In the genomic region with DNA sequence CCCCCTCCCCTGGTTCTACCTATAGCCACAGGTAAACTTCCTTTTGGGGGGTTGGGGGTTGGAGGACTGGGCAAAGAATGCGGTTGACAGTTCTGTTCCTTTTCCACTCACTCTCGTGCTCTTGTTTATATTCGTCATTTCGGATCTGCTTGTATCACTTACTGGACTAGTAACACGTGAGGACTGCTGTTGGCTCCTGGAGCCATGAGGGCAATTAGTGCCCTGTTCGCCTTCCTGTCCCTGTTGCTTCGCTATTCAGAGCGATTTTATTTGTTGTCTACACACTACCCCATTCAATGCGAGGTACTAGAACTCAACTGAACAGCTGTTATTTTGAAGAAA, we compare ENCODE assay signal across 1 cellular context.
TF ChIP-seq lines count a peak whose summit lies in the region.

No MANE protein-coding gene starts in this region.

TF ChIP-seq in GM23338, 12 proteins besides CTCF, POLR2A, EP300 and RAD21 (continued from another document):
- TF ChIP-seq POLR2AphosphoS5 (IDR thresholded peaks at IDR 0.05; ENCODE audit: low read depth) (no peak), JUNB (IDR thresholded peaks at IDR 0.05; ENCODE audit: unreplicated experiment) (no peak), CREB1 (CRISPR knock-in tag; IDR thresholded peaks at IDR 0.05; ENCODE audit: low read depth) (no peak), NANOG (IDR thresholded peaks at IDR 0.05; ENCODE audit: borderline replicate concordance) (no peak)
- TF ChIP-seq, protein P1, sequence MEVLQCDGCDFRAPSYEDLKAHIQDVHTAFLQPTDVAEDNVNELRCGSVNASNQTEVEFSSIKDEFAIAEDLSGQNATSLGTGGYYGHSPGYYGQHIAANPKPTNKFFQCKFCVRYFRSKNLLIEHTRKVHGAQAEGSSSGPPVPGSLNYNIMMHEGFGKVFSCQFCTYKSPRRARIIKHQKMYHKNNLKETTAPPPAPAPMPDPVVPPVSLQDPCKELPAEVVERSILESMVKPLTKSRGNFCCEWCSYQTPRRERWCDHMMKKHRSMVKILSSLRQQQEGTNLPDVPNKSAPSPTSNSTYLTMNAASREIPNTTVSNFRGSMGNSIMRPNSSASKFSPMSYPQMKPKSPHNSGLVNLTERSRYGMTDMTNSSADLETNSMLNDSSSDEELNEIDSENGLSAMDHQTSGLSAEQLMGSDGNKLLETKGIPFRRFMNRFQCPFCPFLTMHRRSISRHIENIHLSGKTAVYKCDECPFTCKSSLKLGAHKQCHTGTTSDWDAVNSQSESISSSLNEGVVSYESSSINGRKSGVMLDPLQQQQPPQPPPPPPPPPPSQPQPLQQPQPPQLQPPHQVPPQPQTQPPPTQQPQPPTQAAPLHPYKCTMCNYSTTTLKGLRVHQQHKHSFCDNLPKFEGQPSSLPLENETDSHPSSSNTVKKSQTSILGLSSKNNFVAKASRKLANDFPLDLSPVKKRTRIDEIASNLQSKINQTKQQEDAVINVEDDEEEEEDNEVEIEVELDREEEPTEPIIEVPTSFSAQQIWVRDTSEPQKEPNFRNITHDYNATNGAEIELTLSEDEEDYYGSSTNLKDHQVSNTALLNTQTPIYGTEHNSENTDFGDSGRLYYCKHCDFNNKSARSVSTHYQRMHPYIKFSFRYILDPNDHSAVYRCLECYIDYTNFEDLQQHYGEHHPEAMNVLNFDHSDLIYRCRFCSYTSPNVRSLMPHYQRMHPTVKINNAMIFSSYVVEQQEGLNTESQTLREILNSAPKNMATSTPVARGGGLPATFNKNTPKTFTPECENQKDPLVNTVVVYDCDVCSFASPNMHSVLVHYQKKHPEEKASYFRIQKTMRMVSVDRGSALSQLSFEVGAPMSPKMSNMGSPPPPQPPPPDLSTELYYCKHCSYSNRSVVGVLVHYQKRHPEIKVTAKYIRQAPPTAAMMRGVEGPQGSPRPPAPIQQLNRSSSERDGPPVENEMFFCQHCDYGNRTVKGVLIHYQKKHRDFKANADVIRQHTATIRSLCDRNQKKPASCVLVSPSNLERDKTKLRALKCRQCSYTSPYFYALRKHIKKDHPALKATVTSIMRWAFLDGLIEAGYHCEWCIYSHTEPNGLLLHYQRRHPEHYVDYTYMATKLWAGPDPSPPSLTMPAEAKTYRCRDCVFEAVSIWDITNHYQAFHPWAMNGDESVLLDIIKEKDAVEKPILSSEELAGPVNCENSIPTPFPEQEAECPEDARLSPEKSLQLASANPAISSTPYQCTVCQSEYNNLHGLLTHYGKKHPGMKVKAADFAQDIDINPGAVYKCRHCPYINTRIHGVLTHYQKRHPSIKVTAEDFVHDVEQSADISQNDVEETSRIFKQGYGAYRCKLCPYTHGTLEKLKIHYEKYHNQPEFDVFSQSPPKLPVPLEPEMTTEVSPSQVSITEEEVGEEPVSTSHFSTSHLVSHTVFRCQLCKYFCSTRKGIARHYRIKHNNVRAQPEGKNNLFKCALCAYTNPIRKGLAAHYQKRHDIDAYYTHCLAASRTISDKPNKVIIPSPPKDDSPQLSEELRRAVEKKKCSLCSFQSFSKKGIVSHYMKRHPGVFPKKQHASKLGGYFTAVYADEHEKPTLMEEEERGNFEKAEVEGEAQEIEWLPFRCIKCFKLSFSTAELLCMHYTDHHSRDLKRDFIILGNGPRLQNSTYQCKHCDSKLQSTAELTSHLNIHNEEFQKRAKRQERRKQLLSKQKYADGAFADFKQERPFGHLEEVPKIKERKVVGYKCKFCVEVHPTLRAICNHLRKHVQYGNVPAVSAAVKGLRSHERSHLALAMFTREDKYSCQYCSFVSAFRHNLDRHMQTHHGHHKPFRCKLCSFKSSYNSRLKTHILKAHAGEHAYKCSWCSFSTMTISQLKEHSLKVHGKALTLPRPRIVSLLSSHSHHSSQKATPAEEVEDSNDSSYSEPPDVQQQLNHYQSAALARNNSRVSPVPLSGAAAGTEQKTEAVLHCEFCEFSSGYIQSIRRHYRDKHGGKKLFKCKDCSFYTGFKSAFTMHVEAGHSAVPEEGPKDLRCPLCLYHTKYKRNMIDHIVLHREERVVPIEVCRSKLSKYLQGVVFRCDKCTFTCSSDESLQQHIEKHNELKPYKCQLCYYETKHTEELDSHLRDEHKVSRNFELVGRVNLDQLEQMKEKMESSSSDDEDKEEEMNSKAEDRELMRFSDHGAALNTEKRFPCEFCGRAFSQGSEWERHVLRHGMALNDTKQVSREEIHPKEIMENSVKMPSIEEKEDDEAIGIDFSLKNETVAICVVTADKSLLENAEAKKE (CRISPR knock-in tag; IDR thresholded peaks at IDR 0.05): no peak
